Comparison of ENCODE assay signal across 1 cellular context in genomic region chr6:156807028-156807427, GRCh38.
TF ChIP-seq lines count a peak whose summit lies in the region.

No MANE protein-coding gene starts in this region.

TF ChIP-seq in K562, 482 proteins besides CTCF, POLR2A, EP300 and RAD21 (continued from another document):
- TF ChIP-seq NEUROD1 (IDR thresholded peaks at IDR 0.05; ENCODE audit: borderline replicate concordance, low read depth, low read length, partially characterized antibody) (no peak), RAD51 (IDR thresholded peaks at IDR 0.05; ENCODE audit: borderline replicate concordance, low read depth) (peak; percentile 8; the same call in 1 of the 2 replicates), ZZZ3 (IDR thresholded peaks at IDR 0.05) (no peak)
